Comparison of ENCODE assay signal across 8 cellular contexts in the genomic region with DNA sequence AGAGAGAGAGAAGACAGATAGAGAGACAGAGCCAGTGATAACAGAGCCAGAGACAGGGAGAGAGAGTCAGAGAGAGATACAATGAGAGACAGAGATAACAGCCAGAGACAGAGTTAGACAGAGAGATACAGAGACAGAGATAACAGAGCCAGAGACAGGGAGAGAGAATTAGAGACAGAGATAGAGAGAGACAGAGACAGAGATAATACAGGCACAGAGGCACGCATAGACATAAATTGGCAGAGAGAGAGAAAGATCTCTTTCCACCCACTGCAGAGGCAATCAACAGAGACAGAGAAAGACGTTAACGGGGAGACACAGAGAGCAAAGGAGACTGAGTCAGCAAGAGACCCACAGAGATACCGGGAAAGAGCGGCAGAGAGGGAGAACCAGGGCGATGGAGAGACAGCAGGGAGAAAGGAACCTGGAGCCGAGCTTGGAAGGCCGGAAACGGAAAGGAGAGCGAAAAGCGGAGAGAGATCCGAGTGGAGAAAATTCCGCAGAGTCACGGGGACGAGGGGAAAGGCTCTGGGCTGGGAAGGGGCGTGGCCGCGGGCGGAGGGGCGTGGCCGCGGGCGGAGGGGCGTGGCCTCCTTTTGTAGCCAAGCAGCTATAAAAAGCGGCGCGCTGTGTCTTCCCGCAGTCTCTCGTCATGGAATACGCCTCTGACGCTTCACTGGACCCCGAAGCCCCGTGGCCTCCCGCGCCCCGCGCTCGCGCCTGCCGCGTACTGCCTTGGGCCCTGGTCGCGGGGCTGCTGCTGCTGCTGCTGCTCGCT. TPM values are rescaled to one million over a fixed set of nuclear protein-coding genes. Genes with fewer than 3 reads are reported as not detected.
DNase-seq lines count a peak whose midpoint lies in the region; ATAC-seq and TF ChIP-seq lines count a peak whose summit lies in the region.

A gene with protein sequence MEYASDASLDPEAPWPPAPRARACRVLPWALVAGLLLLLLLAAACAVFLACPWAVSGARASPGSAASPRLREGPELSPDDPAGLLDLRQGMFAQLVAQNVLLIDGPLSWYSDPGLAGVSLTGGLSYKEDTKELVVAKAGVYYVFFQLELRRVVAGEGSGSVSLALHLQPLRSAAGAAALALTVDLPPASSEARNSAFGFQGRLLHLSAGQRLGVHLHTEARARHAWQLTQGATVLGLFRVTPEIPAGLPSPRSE (plus strand): TSS at position 642 of the 778 bp plus-strand sequence. CDS start 11 bp downstream, at position 653.

- H3K27ac Mint-ChIP-seq in natural killer cell treated with Interleukin-12 subunit alpha and Interleukin-12 subunit beta and Interleukin-15 and Interleukin-18, amount 100 ng/mL, for 72 hours, result peak within 1 kb of the TSS; percentile 8 to 48

- H3K4me1 Mint-ChIP-seq in natural killer cell treated with Interleukin-12 subunit alpha and Interleukin-12 subunit beta and Interleukin-15 and Interleukin-18, amount 100 ng/mL, for 72 hours (ENCODE audit: low read depth in 2 of 2), result peaks cover 33 to 37% of the 10 kb centered on the region in 2 donors

- DNase-seq in 8988T, result peak; percentile 88
- DNase-seq in HT1080 (ENCODE audit: low read depth), result peak; percentile 88
- DNase-seq in RPMI8226, result peak; percentile 86
- peak; percentile 73 for DNase-seq in activated T-helper 9 cell treated with anti-CD3 and anti-CD28 coated beads, Interleukin-2, amount 50 U/mL, for 16 hours (ENCODE audit: low read depth)
- DNase-seq in fibroblast of peridontal ligament (ENCODE audit: extremely low read depth), result peak; percentile 61
- peak; percentile 85 for DNase-seq in natural killer cell treated with Interleukin-12 subunit alpha and Interleukin-12 subunit beta and Interleukin-15 and Interleukin-18, amount 100 ng/mL, for 72 hours (ENCODE audit: low spot score)
- peak; percentile 12 to 81 (median 74) for DNase-seq in stimulated activated naive CD4-positive, alpha-beta T cell (lab: John Stamatoyannopoulos, UW)

- H3K9me3 Mint-ChIP-seq in natural killer cell treated with Interleukin-12 subunit alpha and Interleukin-12 subunit beta and Interleukin-15 and Interleukin-18, amount 100 ng/mL, for 72 hours, result no peaks in the 10 kb centered on the region

- no peaks in the 10 kb centered on the region for H3K36me3 Mint-ChIP-seq in natural killer cell treated with Interleukin-12 subunit alpha and Interleukin-12 subunit beta and Interleukin-15 and Interleukin-18, amount 100 ng/mL, for 72 hours

- H3K4me3 Mint-ChIP-seq in natural killer cell treated with Interleukin-12 subunit alpha and Interleukin-12 subunit beta and Interleukin-15 and Interleukin-18, amount 100 ng/mL, for 72 hours, result peak within 1 kb of the TSS; percentile 89

- peaks cover 27 to 34% of the 10 kb centered on the region in 2 donors for H3K27me3 Mint-ChIP-seq in natural killer cell treated with Interleukin-12 subunit alpha and Interleukin-12 subunit beta and Interleukin-15 and Interleukin-18, amount 100 ng/mL, for 72 hours

- ATAC-seq in natural killer cell treated with Interleukin-12 subunit alpha and Interleukin-12 subunit beta and Interleukin-15 and Interleukin-18, amount 100 ng/mL, for 72 hours, result peak; percentile 81 to 90

- peak; percentile 100 for TF ChIP-seq POLR2A in GM18526 (IDR thresholded peaks at IDR 0.05; ENCODE audit: extremely low read depth, insufficient read length)

RNA-seq across cellular contexts. Expression of the gene that starts here (rescaled TPM):
- 35.7 and 45.9 TPM in 2 replicates for total RNA-seq in HT1080 (2014; rRNA removed; shearing (Covaris generic))
- polyA plus RNA-seq in HT1080 (2015; cell fraction: cytosol; rRNA removed), result 31.7 and 38.3 TPM in 2 replicates
- polyA plus RNA-seq in HT1080 (2015; cell fraction: nucleus; rRNA removed), result 31.9 and 41.7 TPM in 2 replicates
- total RNA-seq in natural killer cell treated with Interleukin-12 subunit alpha and Interleukin-12 subunit beta and Interleukin-15 and Interleukin-18, amount 100 ng/mL, for 72 hours, result 1 to 10 TPM; 3.4 to 3.8 TPM

Comparison
In these comparisons a context has a peak if more than half of its experiments do, and no peak if none do; other contexts are left out.
1. Peak in every context shown above with its lines: DNase-seq and ATAC-seq.